In the genomic region with DNA sequence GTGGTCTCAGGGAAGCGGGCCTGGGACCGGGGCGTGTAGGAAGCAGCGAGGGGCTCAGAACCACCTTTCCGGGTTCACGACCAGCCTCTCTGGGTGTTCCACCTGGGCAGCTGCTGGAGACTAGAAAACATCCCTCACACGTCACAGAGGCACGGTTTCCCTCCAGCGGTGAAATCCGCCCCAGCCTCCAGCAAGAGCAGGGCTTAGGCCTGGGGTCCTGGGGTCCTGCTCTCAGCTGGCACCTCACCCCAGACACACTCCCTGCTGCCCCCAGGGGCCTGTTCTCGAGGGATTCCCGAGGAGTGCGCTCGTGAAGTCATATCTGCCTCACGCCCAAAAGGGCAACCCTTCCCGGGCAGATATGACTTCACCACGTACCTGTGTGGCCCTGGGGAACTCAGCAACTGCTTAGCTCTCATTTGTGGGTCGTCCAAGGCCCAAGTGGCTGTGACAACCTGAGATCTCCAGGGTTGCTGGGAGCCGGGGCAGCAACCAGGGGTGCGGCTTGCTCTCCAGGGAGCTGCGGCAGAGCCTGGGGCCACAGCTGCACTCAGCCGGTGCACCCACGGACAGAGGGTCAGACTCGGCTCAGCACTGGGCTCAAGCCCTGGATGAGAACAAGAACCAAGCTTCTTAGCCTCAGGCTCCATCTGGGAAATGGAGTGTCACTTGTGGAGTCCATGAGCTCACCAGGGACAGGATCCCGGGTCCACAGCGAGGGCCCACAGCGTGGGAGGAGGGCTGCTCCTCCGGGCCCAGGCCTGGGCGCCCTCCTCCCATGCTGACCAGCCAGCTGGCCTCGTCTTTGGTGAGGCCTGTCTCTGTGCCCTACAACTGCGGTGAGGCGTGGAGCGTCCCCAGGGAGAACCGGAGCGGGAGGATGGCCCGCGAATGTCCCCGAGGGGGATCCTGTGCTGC, we compare ENCODE assay signal across 8 cellular contexts. TPM values are rescaled to one million over a fixed set of nuclear protein-coding genes. Genes with fewer than 3 reads are reported as not detected.
DNase-seq lines count a peak whose midpoint lies in the region; ATAC-seq and TF ChIP-seq lines count a peak whose summit lies in the region.

No MANE protein-coding gene starts in this region.

- no peak overlapping the region for H3K4me3 ChIP-seq in CD8-positive, alpha-beta memory T cell (ENCODE audit: low read length)
- H3K4me3 ChIP-seq in HUES48 (ENCODE audit: low read depth, low read length) = peak overlapping the region; percentile 87
- H3K4me3 ChIP-seq in neural progenitor cell = peak overlapping the region; percentile 86

- POLR2A ChIA-PET in CD8-positive, alpha-beta memory T cell (lab: Charles Lee) = interaction anchor here (1.1 kb wide), 1 partner anchor 72 kb away, joined by 3 read pairs; the partner anchor contains the start of gene GMEB2

- H3K9ac ChIP-seq in HUES48 (ENCODE audit: low read depth, low read length) = no peak overlapping the region
- no peak overlapping the region for H3K9ac ChIP-seq in neural progenitor cell

- H3K27ac ChIP-seq in CD8-positive, alpha-beta memory T cell (ENCODE audit: low read depth, low read length) = no peak overlapping the region
- H3K27ac ChIP-seq in HUES48 (ENCODE audit: low read depth, low read length) (no peak overlapping the region), neural progenitor cell (no peak overlapping the region)

- H3F3A ChIP-seq in neural progenitor cell (ENCODE audit: low read depth) = peaks cover 19% of the 10 kb centered on the region

- peaks cover 0 to 8% (median 0%) of the 10 kb centered on the region in 3 donors for H3K36me3 Mint-ChIP-seq in CD8-positive, alpha-beta memory T cell
- H3K36me3 Mint-ChIP-seq in chondrocyte (ENCODE audit: low read depth) = peaks cover 1% of the 10 kb centered on the region
- peaks cover 2% of the 10 kb centered on the region for H3K36me3 Mint-ChIP-seq in neural progenitor cell

- peak overlapping the region; percentile 89 for H2AFZ ChIP-seq in neural progenitor cell (replicated peaks)

- peaks cover 16% of the 10 kb centered on the region for H3K4me1 ChIP-seq in CD8-positive, alpha-beta memory T cell (ENCODE audit: insufficient read depth, low read length)
- peaks cover 17% of the 10 kb centered on the region for H3K4me1 ChIP-seq in HUES48 (ENCODE audit: control insufficient read depth, insufficient read depth, low read length)
- peaks cover 12% of the 10 kb centered on the region for H3K4me1 ChIP-seq in neural progenitor cell

- H3K4me3 Mint-ChIP-seq in CD8-positive, alpha-beta memory T cell = peak overlapping the region; percentile 45 to 76 (median 72)
- H3K4me3 Mint-ChIP-seq in chondrocyte (ENCODE audit: unreplicated experiment) (peak overlapping the region; percentile 59), neural progenitor cell (peak overlapping the region; percentile 79)

- peak overlapping the region in 6 of 8 donors; percentile 29 to 85 (median 62) for H3K27ac Mint-ChIP-seq in CD8-positive, alpha-beta memory T cell
- H3K27ac Mint-ChIP-seq in chondrocyte (ENCODE audit: unreplicated experiment) (no peak overlapping the region), neural progenitor cell (no peak overlapping the region)

- H3K4me1 Mint-ChIP-seq in CD8-positive, alpha-beta memory T cell = peaks cover 14 to 30% (median 14%) of the 10 kb centered on the region in 3 donors
- H3K4me1 Mint-ChIP-seq in chondrocyte (ENCODE audit: low read depth) = no peaks in the 10 kb centered on the region
- peaks cover 10% of the 10 kb centered on the region for H3K4me1 Mint-ChIP-seq in neural progenitor cell

- TF ChIP-seq POLR2A in GM18505 (IDR thresholded peaks at IDR 0.05; ENCODE audit: borderline replicate concordance, extremely low read depth, insufficient read depth, insufficient read length) = no peak

- H3K27me3 Mint-ChIP-seq in CD8-positive, alpha-beta memory T cell = peaks cover 5 to 8% of the 10 kb centered on the region in 2 donors
- no peaks in the 10 kb centered on the region for H3K27me3 Mint-ChIP-seq in chondrocyte (ENCODE audit: low read depth)
- H3K27me3 Mint-ChIP-seq in neural progenitor cell (ENCODE audit: insufficient read depth, low read depth) = peaks cover 5% of the 10 kb centered on the region

- ATAC-seq in GM18505 (IDR thresholded peaks at IDR 0.05; ENCODE audit: unreplicated experiment) (no peak), HG02759 (IDR thresholded peaks at IDR 0.05; ENCODE audit: unreplicated experiment) (no peak)

- peak in 1 of 5 donors; percentile 37 for DNase-seq in CD8-positive, alpha-beta memory T cell
- DNase-seq in chondrocyte (ENCODE audit: low spot score) (no peak), neural progenitor cell (ENCODE audit: low spot score) (peak; percentile 40), GM19238 (ENCODE audit: insufficient read length, low spot score) (no peak)
- no peak for DNase-seq in NK-92 treated with Interleukin-12 subunit alpha and Interleukin-12 subunit beta, amount 100 ng/mL, for 24 hours (lab: John Stamatoyannopoulos, UW)

- no peaks in the 10 kb centered on the region for H3K27me3 ChIP-seq in CD8-positive, alpha-beta memory T cell (ENCODE audit: insufficient read depth, low read length, poor library complexity, severe bottlenecking)
- no peaks in the 10 kb centered on the region for H3K27me3 ChIP-seq in HUES48 (ENCODE audit: control insufficient read depth, insufficient read depth, low read length)
- peaks cover 9% of the 10 kb centered on the region for H3K27me3 ChIP-seq in neural progenitor cell

- TF ChIP-seq CTCF in chondrocyte (IDR thresholded peaks at IDR 0.05) (no peak), neural progenitor cell (IDR thresholded peaks at IDR 0.05) (no peak)

- H4K20me1 ChIP-seq in neural progenitor cell (ENCODE audit: low read depth) = no peaks in the 10 kb centered on the region

- no peaks in the 10 kb centered on the region for H3K9me3 Mint-ChIP-seq in CD8-positive, alpha-beta memory T cell
- H3K9me3 Mint-ChIP-seq in chondrocyte (ENCODE audit: low read depth) (no peaks in the 10 kb centered on the region), neural progenitor cell (peaks cover 2% of the 10 kb centered on the region)

- no peaks in the 10 kb centered on the region for H3K9me3 ChIP-seq in CD8-positive, alpha-beta memory T cell (ENCODE audit: low read length)
- H3K9me3 ChIP-seq in HUES48 (ENCODE audit: control insufficient read depth, insufficient read depth, low read length) (no peaks in the 10 kb centered on the region), neural progenitor cell (ENCODE audit: low read depth) (no peaks in the 10 kb centered on the region)

- CTCF ChIA-PET in CD8-positive, alpha-beta memory T cell (lab: Charles Lee) = interaction anchor here (0.9 to 1.8 kb wide), 3 partner anchors 13 to 17 kb away, joined by 3 to 7 read pairs (median 3); partner anchors contain the start of gene PTK6

- no peaks in the 10 kb centered on the region for H3K79me2 ChIP-seq in neural progenitor cell (ENCODE audit: low read depth)

- peak overlapping the region; percentile 77 for H3K4me2 ChIP-seq in neural progenitor cell

- H3K36me3 ChIP-seq in CD8-positive, alpha-beta memory T cell (ENCODE audit: insufficient read depth, low read length) = no peaks in the 10 kb centered on the region
- H3K36me3 ChIP-seq in HUES48 (ENCODE audit: control insufficient read depth, insufficient read depth, low read length) (no peaks in the 10 kb centered on the region), neural progenitor cell (no peaks in the 10 kb centered on the region)

RNA-seq across cellular contexts. Expression of gene FNDC11, which starts 0.7 kb away (rescaled TPM):
- total RNA-seq in CD8-positive, alpha-beta memory T cell = under 1 TPM; 0.13 to 0.26 TPM
- not detected for polyA plus RNA-seq in CD8-positive, alpha-beta memory T cell
- total RNA-seq in chondrocyte (0.25 to 0.38 TPM in 2 of 3 replicates, not detected in the other), neural progenitor cell (ENCODE audit: low replicate concordance) (0.39 and 9.0 TPM in 2 replicates)

RNA-seq across cellular contexts. Expression of gene SRMS, which starts 7.1 kb away (rescaled TPM):
- not detected for total RNA-seq in CD8-positive, alpha-beta memory T cell
- polyA plus RNA-seq in CD8-positive, alpha-beta memory T cell = not detected
- not detected in 3 replicates for total RNA-seq in chondrocyte
- not detected in 2 replicates for total RNA-seq in neural progenitor cell (ENCODE audit: low replicate concordance)

RNA-seq across cellular contexts. Expression of gene PTK6, which starts 17.4 kb away (rescaled TPM):
- total RNA-seq in CD8-positive, alpha-beta memory T cell = under 1 TPM; 0.18 to 0.31 TPM
- polyA plus RNA-seq in CD8-positive, alpha-beta memory T cell = 0.16 TPM
- not detected in 3 replicates for total RNA-seq in chondrocyte
- total RNA-seq in neural progenitor cell (ENCODE audit: low replicate concordance) = not detected in 2 replicates

RNA-seq across cellular contexts. Expression of gene HELZ2, which starts 19.4 kb away (rescaled TPM):
- 1 to 10 TPM; 7.4 to 8.7 TPM for total RNA-seq in CD8-positive, alpha-beta memory T cell
- polyA plus RNA-seq in CD8-positive, alpha-beta memory T cell = 9.8 TPM
- total RNA-seq in chondrocyte = 13.6 to 18.1 TPM (median 14.9 TPM) in 3 replicates
- 2.9 and 17.7 TPM in 2 replicates for total RNA-seq in neural progenitor cell (ENCODE audit: low replicate concordance)

RNA-seq across cellular contexts. Expression of gene PPDPF, which starts 34.1 kb away (rescaled TPM):
- total RNA-seq in CD8-positive, alpha-beta memory T cell = 100 to 1,000 TPM; 207 to 218 TPM
- polyA plus RNA-seq in CD8-positive, alpha-beta memory T cell = 137 TPM
- total RNA-seq in chondrocyte (245 to 268 TPM (median 261 TPM) in 3 replicates), neural progenitor cell (ENCODE audit: low replicate concordance) (4.1 and 82.2 TPM in 2 replicates)

Comparison
In these comparisons a context has a peak if more than half of its experiments do, and no peak if none do; other contexts are left out.
1. H3K27ac Mint-ChIP-seq: peak in CD8-positive, alpha-beta memory T cell (6 of 8); none in chondrocyte (single experiment) and neural progenitor cell (single experiment).
2. Peak in every context shown above with its lines, with median percentiles within 50 percentile points of each other: H3K4me3 Mint-ChIP-seq.